ENCODE assay signal across 8 cellular contexts in the genomic region with DNA sequence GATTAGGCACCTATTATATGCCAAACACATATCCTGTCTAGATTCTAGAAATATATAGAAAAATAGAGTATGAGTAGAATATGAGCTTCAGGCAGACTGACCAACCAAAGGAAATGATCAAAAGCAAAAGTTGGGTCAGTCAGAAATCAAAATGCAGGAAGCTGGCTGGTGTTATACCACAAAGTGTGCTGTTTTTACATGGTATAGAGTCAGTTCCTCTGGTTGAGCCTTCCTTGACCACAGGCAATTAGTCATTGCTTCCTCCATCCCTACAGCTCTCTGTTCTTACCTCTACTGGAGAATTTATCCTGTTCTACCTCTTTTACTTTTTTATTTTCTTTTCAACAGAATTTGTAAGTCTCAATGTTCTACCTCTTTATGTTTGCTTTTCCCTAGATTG.
DNase-seq lines count a peak whose midpoint lies in the region; ATAC-seq and TF ChIP-seq lines count a peak whose summit lies in the region.

No MANE protein-coding gene starts in this region.

- H2AK5ac ChIP-seq in IMR-90 (ENCODE audit: low read depth, low read length) = no peak overlapping the region

- TF ChIP-seq POLR2A in IMR-90 (IDR thresholded peaks at IDR 0.05; ENCODE audit: low read depth, low read length) (no peak), Peyer's patch (IDR thresholded peaks at IDR 0.05) (no peak)

- no peak overlapping the region; the same call in 1 of the 2 replicates for H3K18ac ChIP-seq in IMR-90 (ENCODE audit: low read depth, low read length)

- H3K36me3 ChIP-seq in IMR-90 (ENCODE audit: control insufficient read depth, insufficient read depth, low read length) (no peaks in the 10 kb centered on the region), Peyer's patch (no peaks in the 10 kb centered on the region)

- H3K9ac ChIP-seq in IMR-90 (ENCODE audit: low read depth, low read length) = no peak overlapping the region

- no TSS peak for BruUV-seq in IMR-90 (replicated peaks; lab: Mats Ljungman, UMichigan)

- H2BK20ac ChIP-seq in IMR-90 (ENCODE audit: low read depth, low read length) = no peak overlapping the region

- DNase-seq in GM13977 (ENCODE audit: low spot score) = peak; percentile 17
- peak; percentile 48 for DNase-seq in IMR-90
- DNase-seq in epithelial cell of prostate (ENCODE audit: low read depth, low spot score) = peak; percentile 27
- DNase-seq in midbrain (lab: John Stamatoyannopoulos, UW) = no peak
- DNase-seq in iPS-NIHi11 (ENCODE audit: low spot score) = no peak
- DNase-seq in Peyer's patch = no peak
- DNase-seq in activated naive CD4-positive, alpha-beta T cell (lab: John Stamatoyannopoulos, UW) = no peak

- no peak overlapping the region for H3K23ac ChIP-seq in IMR-90 (ENCODE audit: low read depth, low read length)

- no peak overlapping the region for H3K27ac ChIP-seq in IMR-90 (ENCODE audit: insufficient read depth, low read length)
- H3K27ac ChIP-seq in epithelial cell of prostate = no peak overlapping the region
- H3K27ac ChIP-seq in Peyer's patch = no peak overlapping the region

- no peaks in the 10 kb centered on the region for H3K79me1 ChIP-seq in IMR-90 (ENCODE audit: low read depth in 1 of 2, low read length in 2 of 2)

- in situ Hi-C loops in GM13977 (cut with MboI; ENCODE audit: low pct_unique_long_range_greater_than_20kb, low sequenced_read_pairs, unreplicated experiment) = no loop called here
- in situ Hi-C loops in IMR-90 (cut with MboI; ENCODE audit: low sequenced_read_pairs) = no loop called here

- H3K4me1 ChIP-seq in IMR-90 (ENCODE audit: control insufficient read depth, insufficient read depth, low read length) (peaks cover 6% of the 10 kb centered on the region), Peyer's patch (no peaks in the 10 kb centered on the region)

- intact Hi-C loops in IMR-90 (cut with micrococcal nuclease) = no loop called here

- no peak overlapping the region for H4K91ac ChIP-seq in IMR-90 (ENCODE audit: insufficient read depth, low read depth, low read length)

- H2BK15ac ChIP-seq in IMR-90 (ENCODE audit: low read depth, low read length) = no peak overlapping the region

- no peak overlapping the region for H2BK5ac ChIP-seq in IMR-90 (ENCODE audit: low read depth, low read length, poor library complexity, severe bottlenecking)

- ATAC-seq in GM21619 (IDR thresholded peaks at IDR 0.05; ENCODE audit: unreplicated experiment) = peak; percentile 69
- no peak for ATAC-seq in IMR-90 (ENCODE audit: low read depth)

- no peak overlapping the region for H3K56ac ChIP-seq in IMR-90 (ENCODE audit: extremely low read depth, insufficient read depth, low read length)

- no peaks in the 10 kb centered on the region for H4K20me1 ChIP-seq in IMR-90 (ENCODE audit: insufficient read depth, low read length)

- H2AFZ ChIP-seq in IMR-90 (replicated peaks; ENCODE audit: low read length, poor library complexity) = no peak overlapping the region

- no peak overlapping the region for H2BK120ac ChIP-seq in IMR-90 (ENCODE audit: low read depth, low read length)

- H3K4me3 ChIP-seq in IMR-90 (ENCODE audit: insufficient read depth, low read depth, low read length) (no peak overlapping the region), Peyer's patch (no peak overlapping the region)

- no peak overlapping the region for H2AK9ac ChIP-seq in IMR-90 (replicated peaks; ENCODE audit: low read depth, low read length, poor library complexity)

- TF ChIP-seq RAD21 in IMR-90 (IDR thresholded peaks at IDR 0.05; ENCODE audit: low read length) = no peak

- TF ChIP-seq CTCF in GM13977 (IDR thresholded peaks at IDR 0.05; ENCODE audit: extremely low read depth, insufficient read depth, missing control alignments) (no peak), IMR-90 (conservative IDR thresholded peaks at IDR 0.05; ENCODE audit: low read depth, low read length) (no peak), Peyer's patch (IDR thresholded peaks at IDR 0.05) (no peak)

- dilution Hi-C loops in IMR-90 (cut with HindIII; ENCODE audit: low sequenced_read_pairs, unreplicated experiment) = no loop called here

- H3K4ac ChIP-seq in IMR-90 (ENCODE audit: low read depth, low read length) = no peak overlapping the region

- CTCF ChIA-PET in IMR-90 (lab: Yijun Ruan, JAX) = interaction anchor here (0.5 kb wide), 2 partner anchors 9 to 180 kb away, joined by 3 to 5 read pairs; no protein-coding TSS in a partner anchor

- no peak overlapping the region for H4K8ac ChIP-seq in IMR-90 (ENCODE audit: low read depth in 2 of 2, low read length in 2 of 2)

- H3K9me3 ChIP-seq in IMR-90 (ENCODE audit: control insufficient read depth, insufficient read depth, low read length) (no peaks in the 10 kb centered on the region), Peyer's patch (no peaks in the 10 kb centered on the region)

- H3K4me2 ChIP-seq in IMR-90 (ENCODE audit: low read depth, low read length) = no peak overlapping the region

- H4K5ac ChIP-seq in IMR-90 (ENCODE audit: low read depth, low read length) = no peak overlapping the region

- H3K14ac ChIP-seq in IMR-90 (replicated peaks; ENCODE audit: low read depth, low read length) = no peak overlapping the region

- POLR2A ChIA-PET in IMR-90 (lab: Charles Lee; ENCODE audit: unreplicated experiment) = no interaction called here

- H3K27me3 ChIP-seq in IMR-90 (ENCODE audit: control insufficient read depth, insufficient read depth, low read length) (no peaks in the 10 kb centered on the region), Peyer's patch (no peaks in the 10 kb centered on the region)

- peaks cover 2% of the 10 kb centered on the region; the same call in 1 of the 2 replicates for H3K9me1 ChIP-seq in IMR-90 (ENCODE audit: insufficient read depth, low read length)

TF ChIP-seq in IMR-90, 13 proteins besides CTCF, POLR2A, EP300 and RAD21:
- TF ChIP-seq NFE2L2 (IDR thresholded peaks at IDR 0.05; ENCODE audit: low read depth, low read length) = no peak
- TF ChIP-seq BHLHE40 (IDR thresholded peaks at IDR 0.05; ENCODE audit: low read depth, low read length) = no peak
- TF ChIP-seq MXI1 (IDR thresholded peaks at IDR 0.05; ENCODE audit: borderline replicate concordance, low read depth, low read length) = no peak
- TF ChIP-seq, protein P1, sequence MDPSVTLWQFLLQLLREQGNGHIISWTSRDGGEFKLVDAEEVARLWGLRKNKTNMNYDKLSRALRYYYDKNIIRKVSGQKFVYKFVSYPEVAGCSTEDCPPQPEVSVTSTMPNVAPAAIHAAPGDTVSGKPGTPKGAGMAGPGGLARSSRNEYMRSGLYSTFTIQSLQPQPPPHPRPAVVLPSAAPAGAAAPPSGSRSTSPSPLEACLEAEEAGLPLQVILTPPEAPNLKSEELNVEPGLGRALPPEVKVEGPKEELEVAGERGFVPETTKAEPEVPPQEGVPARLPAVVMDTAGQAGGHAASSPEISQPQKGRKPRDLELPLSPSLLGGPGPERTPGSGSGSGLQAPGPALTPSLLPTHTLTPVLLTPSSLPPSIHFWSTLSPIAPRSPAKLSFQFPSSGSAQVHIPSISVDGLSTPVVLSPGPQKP (IDR thresholded peaks at IDR 0.05; ENCODE audit: borderline replicate concordance, low read depth, low read length) = no peak
- no peak for TF ChIP-seq MAZ (IDR thresholded peaks at IDR 0.05; ENCODE audit: borderline replicate concordance, low read depth, low read length)
- TF ChIP-seq CHD1 (IDR thresholded peaks at IDR 0.05; ENCODE audit: low read depth, low read length) = no peak
- TF ChIP-seq USF2 (IDR thresholded peaks at IDR 0.05; ENCODE audit: low read depth, low read length) = no peak
- no peak for TF ChIP-seq SMC3 (IDR thresholded peaks at IDR 0.05; ENCODE audit: low read depth, low read length)
- TF ChIP-seq MAFK (IDR thresholded peaks at IDR 0.05; ENCODE audit: low read depth, low read length) = no peak
- TF ChIP-seq RCOR1 (IDR thresholded peaks at IDR 0.05; ENCODE audit: insufficient replicate concordance, low read length) = no peak
- no peak for TF ChIP-seq RFX5 (IDR thresholded peaks at IDR 0.05; ENCODE audit: low read depth, low read length)
- no peak for TF ChIP-seq CEBPB (IDR thresholded peaks at IDR 0.05; ENCODE audit: low read depth, low read length)
- TF ChIP-seq FOS (IDR thresholded peaks at IDR 0.05; ENCODE audit: low read depth, low read length) = no peak

Comparison
In these comparisons a context has a peak if more than half of its experiments do, and no peak if none do; other contexts are left out.
1. DNase-seq: peak in GM13977 (single experiment), IMR-90 (single experiment) and epithelial cell of prostate (single experiment); none in midbrain (single experiment), iPS-NIHi11 (single experiment), Peyer's patch (0 of 3) and activated naive CD4-positive, alpha-beta T cell (0 of 4).